In the genomic region with DNA sequence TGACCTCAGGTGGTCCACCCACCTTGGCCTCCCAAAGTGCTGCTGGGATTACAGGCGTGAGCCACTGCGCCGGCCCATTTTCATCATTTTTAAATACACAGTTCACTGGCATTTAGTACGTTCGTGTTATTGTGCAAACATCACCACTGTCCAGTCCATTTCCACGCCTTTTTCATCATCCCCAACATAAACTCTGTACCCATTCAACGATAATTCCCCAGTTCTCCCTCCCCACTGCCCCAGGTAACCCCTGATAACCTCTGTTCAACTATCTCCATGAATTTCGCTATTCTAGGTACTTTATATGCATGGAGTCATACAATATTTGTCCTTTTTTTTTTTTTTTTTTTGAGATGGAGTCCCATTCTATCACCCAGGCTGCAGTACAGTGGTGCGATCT, we compare ENCODE assay signal across 7 cellular contexts. TPM values are rescaled to one million over a fixed set of nuclear protein-coding genes. Genes with fewer than 3 reads are reported as not detected.
"Had no signal": no experiment of that assay in that cellular context is flagged by ENCODE, and none has a peak within 500 bp of the region (broad histone marks: within the 10 kb centered on the region; RNA-seq: fewer than 3 reads in every experiment).

No MANE protein-coding gene starts in this region.

- DNase-seq: IMR-90, KBM-7 had no signal

- H3K4me3 ChIP-seq: K562 had no signal

- H3K4me3 Mint-ChIP-seq: IgD-negative memory B cell had no signal

- ATAC-seq: HepG2, K562 had no signal

RNA-seq across cellular contexts. Expression of gene ELFN2, which starts 18.2 kb away (rescaled TPM):
- total RNA-seq: HepG2, HT-29, K562 had no signal

RNA-seq across cellular contexts. Expression of gene MFNG, which starts 40.7 kb away (rescaled TPM):
- total RNA-seq: HT1080, IMR-90 had no signal
